Comparison of ENCODE assay signal across 8 cellular contexts in the genomic region with DNA sequence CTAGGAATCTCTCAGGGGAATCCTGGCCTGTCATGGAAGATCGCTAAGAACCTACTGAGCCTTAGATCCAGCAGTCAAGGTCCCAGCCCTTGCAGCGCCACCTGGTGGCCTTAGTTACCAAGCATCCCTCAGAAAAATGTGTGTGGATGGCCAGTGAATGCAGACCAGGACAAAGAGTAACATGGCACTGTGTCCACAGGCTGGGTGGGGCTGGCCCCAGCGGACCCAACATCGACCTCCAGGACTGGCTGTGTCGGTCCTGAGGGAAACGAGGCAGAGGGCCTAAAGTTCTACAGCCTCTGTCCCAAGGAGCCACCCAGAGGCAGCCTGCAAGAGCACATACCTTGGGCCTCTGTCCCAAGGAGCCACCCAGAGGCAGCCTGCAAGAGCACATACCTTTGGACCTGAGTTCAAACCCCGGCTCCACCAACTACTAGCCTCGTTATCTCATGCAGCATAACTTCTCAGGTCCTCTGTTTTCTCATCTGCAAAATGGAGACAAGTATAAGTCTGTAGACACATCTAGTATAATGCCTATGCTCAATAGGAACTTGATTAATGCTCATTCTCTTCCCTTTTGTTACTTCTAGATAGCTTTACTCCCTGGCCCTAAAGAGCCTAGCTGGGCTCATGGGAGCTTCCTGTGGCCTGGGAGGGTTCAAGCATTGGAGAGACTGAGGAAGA. TPM values are rescaled to one million over a fixed set of nuclear protein-coding genes. Genes with fewer than 3 reads are reported as not detected.
DNase-seq lines count a peak whose midpoint lies in the region; ATAC-seq and TF ChIP-seq lines count a peak whose summit lies in the region.

No MANE protein-coding gene starts in this region.

- BruUV-seq in Caco-2 (replicated peaks; lab: Mats Ljungman, UMichigan) = no TSS peak

- H3K9me3 ChIP-seq in Caco-2 = no peaks in the 10 kb centered on the region

- no peak overlapping the region for H3K4me3 Mint-ChIP-seq in Caco-2 (ENCODE audit: unreplicated experiment)
- H3K4me3 Mint-ChIP-seq in natural killer cell treated with Interleukin-12 subunit alpha and Interleukin-12 subunit beta and Interleukin-15 and Interleukin-18, amount 100 ng/mL, for 72 hours = peak overlapping the region; percentile 61

- no peaks in the 10 kb centered on the region for H3K27me3 ChIP-seq in Caco-2 (replicated peaks; ENCODE audit: control insufficient read depth, insufficient read depth, low read length)

- no peaks in the 10 kb centered on the region for H3K36me3 ChIP-seq in Caco-2 (ENCODE audit: control insufficient read depth, insufficient read depth, low read length)

- peak; percentile 82 to 86 for TF ChIP-seq CTCF in Caco-2 (IDR thresholded peaks at IDR 0.05; ENCODE audit: insufficient read depth in 1 of 2, low read depth in 1 of 2, low read length in 1 of 2, severe bottlenecking in 1 of 2, unreplicated experiment in 1 of 2)

- H3K9me3 Mint-ChIP-seq in Caco-2 (ENCODE audit: unreplicated experiment) = no peaks in the 10 kb centered on the region
- H3K9me3 Mint-ChIP-seq in natural killer cell treated with Interleukin-12 subunit alpha and Interleukin-12 subunit beta and Interleukin-15 and Interleukin-18, amount 100 ng/mL, for 72 hours = no peaks in the 10 kb centered on the region

- no peaks in the 10 kb centered on the region for H3K4me1 Mint-ChIP-seq in Caco-2 (ENCODE audit: low read depth, unreplicated experiment)
- peaks cover 44 to 48% of the 10 kb centered on the region in 2 donors for H3K4me1 Mint-ChIP-seq in natural killer cell treated with Interleukin-12 subunit alpha and Interleukin-12 subunit beta and Interleukin-15 and Interleukin-18, amount 100 ng/mL, for 72 hours (ENCODE audit: low read depth in 2 of 2)

- peaks cover under 1% of the 10 kb centered on the region for H3K4me1 ChIP-seq in Caco-2

- H3K27ac Mint-ChIP-seq in Caco-2 (ENCODE audit: unreplicated experiment) = no peak overlapping the region
- H3K27ac Mint-ChIP-seq in natural killer cell treated with Interleukin-12 subunit alpha and Interleukin-12 subunit beta and Interleukin-15 and Interleukin-18, amount 100 ng/mL, for 72 hours = peak overlapping the region; percentile 17 to 36

- no peak for ATAC-seq in natural killer cell treated with Interleukin-12 subunit alpha and Interleukin-12 subunit beta and Interleukin-15 and Interleukin-18, amount 100 ng/mL, for 72 hours
- ATAC-seq in GM19395 (IDR thresholded peaks at IDR 0.05; ENCODE audit: unreplicated experiment) = no peak

- POLR2A ChIA-PET in Caco-2 (lab: Charles Lee) = no interaction called here

- CTCF ChIA-PET in Caco-2 (lab: Charles Lee) = interaction anchor here (0.6 to 1.1 kb wide), 2 partner anchors 15 to 16 kb away, joined by 4 read pairs; no protein-coding TSS in a partner anchor

- H3K4me3 ChIP-seq in Caco-2 (ENCODE audit: low read depth, low read length) = no peak overlapping the region

- no peaks in the 10 kb centered on the region for H3K27me3 Mint-ChIP-seq in Caco-2 (ENCODE audit: insufficient read depth, unreplicated experiment)
- H3K27me3 Mint-ChIP-seq in natural killer cell treated with Interleukin-12 subunit alpha and Interleukin-12 subunit beta and Interleukin-15 and Interleukin-18, amount 100 ng/mL, for 72 hours = peaks cover 0 to 6% of the 10 kb centered on the region in 2 donors

- DNase-seq in Caco-2 = peak; percentile 81 to 86
- peak; percentile 96 for DNase-seq in KBM-7
- peak; percentile 64 for DNase-seq in OCI-M2 (lab: John Stamatoyannopoulos, UW; ENCODE audit: unreplicated experiment)
- DNase-seq in activated T-cell treated with anti-CD3 and anti-CD28 coated beads for 4 hours = peak; percentile 64
- DNase-seq in fibroblast of gingiva (ENCODE audit: low read depth) = peak; percentile 58
- peak; percentile 74 for DNase-seq in natural killer cell treated with Interleukin-12 subunit alpha and Interleukin-12 subunit beta and Interleukin-15 and Interleukin-18, amount 100 ng/mL, for 72 hours (ENCODE audit: low spot score)
- peak; percentile 59 for DNase-seq in stimulated activated naive CD4-positive, alpha-beta T cell treated with Interleukin-2 at 50 U/mL for 16 hours (lab: John Stamatoyannopoulos, UW)

- intact Hi-C loops in Caco-2 (cut with micrococcal nuclease; ENCODE audit: unreplicated experiment) = loop anchor here (1.0 to 2.0 kb wide), 4 partner anchors 58 to 281 kb away; a partner anchor contains a TSS

- in situ Hi-C loops in KBM-7 (cut with MboI; ENCODE audit: low pct_unique_long_range_greater_than_20kb, low sequenced_read_pairs) = no loop called here

- H3K36me3 Mint-ChIP-seq in Caco-2 (ENCODE audit: insufficient read depth, unreplicated experiment) = no peaks in the 10 kb centered on the region
- no peaks in the 10 kb centered on the region for H3K36me3 Mint-ChIP-seq in natural killer cell treated with Interleukin-12 subunit alpha and Interleukin-12 subunit beta and Interleukin-15 and Interleukin-18, amount 100 ng/mL, for 72 hours

RNA-seq across cellular contexts. Expression of a gene that starts 57.5 kb away (rescaled TPM):
- total RNA-seq in Caco-2 (2022) = 34.7 and 44.6 TPM in 2 replicates
- 100 to 1,000 TPM in 1 of 2 donors, 10 to 100 TPM in 1; 97.9 to 142 TPM for total RNA-seq in natural killer cell treated with Interleukin-12 subunit alpha and Interleukin-12 subunit beta and Interleukin-15 and Interleukin-18, amount 100 ng/mL, for 72 hours
